ENCODE assay signal across 29 cellular contexts in the genomic region with DNA sequence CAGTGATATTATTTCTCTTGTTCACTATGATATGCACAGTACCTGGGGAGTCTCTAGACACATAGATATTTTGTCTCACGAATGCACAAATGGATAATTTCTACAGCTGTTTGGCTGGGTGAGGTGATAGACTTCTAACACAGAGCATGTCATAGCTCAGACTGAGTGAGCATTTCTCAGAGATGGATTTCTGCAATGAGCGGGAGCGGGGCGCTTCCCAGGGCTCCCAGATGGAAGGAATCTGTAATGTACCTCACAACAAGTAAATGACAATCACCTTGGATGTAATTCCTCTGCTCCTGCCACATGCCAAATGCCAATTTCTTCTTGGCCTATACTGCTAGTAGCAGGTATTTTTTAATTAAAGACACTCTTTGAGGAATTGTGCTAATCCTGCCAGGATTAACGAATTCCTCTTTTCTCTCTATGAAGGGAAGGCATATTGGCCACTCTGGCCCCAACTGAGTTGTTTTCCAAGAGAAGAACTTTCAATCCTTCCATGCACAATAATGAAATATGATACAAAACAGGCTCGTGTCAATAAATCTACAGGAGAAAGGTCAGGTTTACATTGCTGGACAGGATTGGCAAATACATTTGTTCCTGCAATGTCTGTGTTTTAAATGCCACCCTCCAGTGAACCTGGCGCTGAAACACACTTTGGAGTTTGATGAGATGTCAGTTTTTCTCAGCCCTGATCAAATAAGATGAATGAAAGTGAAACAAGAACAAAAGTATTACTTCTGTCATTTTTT.
"Had no signal": no experiment of that assay in that cellular context is flagged by ENCODE, and none has a peak within 500 bp of the region (broad histone marks: within the 10 kb centered on the region; RNA-seq: fewer than 3 reads in every experiment).

No MANE protein-coding gene starts in this region.

- H3K4me2 ChIP-seq: smooth muscle cell had no signal

- H3K27me3 ChIP-seq: neutrophil, ovary, spleen, suprapubic skin, testis, tibial artery, transverse colon, upper lobe of right lung, uterus had no signal

- H3K4me3 ChIP-seq: ovary, psoas muscle, skin epidermis, smooth muscle cell, spleen, suprapubic skin, testis, tibial artery, transverse colon, upper lobe of right lung, uterus had no signal

- H3K9me3 ChIP-seq: neutrophil, ovary, psoas muscle, suprapubic skin, testis, tibial artery, transverse colon, upper lobe of right lung, uterus had no signal

- H3K79me2 ChIP-seq: parathyroid adenoma had no signal

- H3K36me3 ChIP-seq: neutrophil, ovary, spleen, suprapubic skin, tibial artery, transverse colon, upper lobe of right lung, uterus had no signal

- H2AFZ ChIP-seq: parathyroid adenoma had no signal

- H3K9ac ChIP-seq: parathyroid adenoma had no signal

- ATAC-seq: naive thymus-derived CD4-positive, alpha-beta T cell; natural killer cell; psoas muscle; right cardiac atrium; sciatic nerve; stimulated activated memory B cell treated with anti-CD40 and anti-IgM and Interleukin-4, amounts not matched to agents 10 μg/mL and 1 μg/mL and 100 μg/mL, for 72 hours; stimulated activated naive CD8-positive, alpha-beta T cell treated with anti-CD3 and anti-CD28 coated beads, Interleukin-15, amount 100 ng/mL, for 72 hours; stimulated activated naive CD8-positive, alpha-beta T cell treated with anti-CD3 and anti-CD28 coated beads, Interleukin-15, Interleukin-2, amounts not matched to agents 100 U/mL and 50 U/mL, for 24 hours; upper lobe of right lung had no signal

- DNase-seq: naive thymus-derived CD4-positive, alpha-beta T cell; natural killer cell; nucleus accumbens; ovary; posterior cingulate gyrus; psoas muscle; right cardiac atrium; spleen; stimulated activated CD4-positive, alpha-beta T cell treated with anti-CD3 and anti-CD28 coated beads, Interleukin-12 subunit alpha, Interleukin-12 subunit beta, amount 100 ng/mL, for 4 hours; stimulated activated CD4-positive, alpha-beta T cell treated with anti-CD3 and anti-CD28 coated beads, Interleukin-1b, Interleukin-23, amount 100 ng/mL, for 48 hours; stimulated activated CD4-positive, alpha-beta T cell treated with anti-CD3 and anti-CD28 coated beads, Interleukin-4, amount 100 ng/mL, for 1 hour; stimulated activated CD4-positive, alpha-beta T cell treated with anti-CD3 and anti-CD28 coated beads, Interleukin-4, amount 100 ng/mL, for 4 hours; stimulated activated CD8-positive, alpha-beta memory T cell treated with anti-CD3 and anti-CD28 coated beads, Interleukin-4, amount 100 ng/mL, for 48 hours; stimulated activated naive CD4-positive, alpha-beta T cell; stimulated activated naive CD8-positive, alpha-beta T cell treated with anti-CD3 and anti-CD28 coated beads, Interleukin-15, amount 100 ng/mL, for 72 hours; stimulated activated naive CD8-positive, alpha-beta T cell treated with anti-CD3 and anti-CD28 coated beads, Interleukin-15, Interleukin-2, amounts not matched to agents 100 U/mL and 50 U/mL, for 24 hours; substantia nigra; testis; tibial artery; transverse colon; upper lobe of right lung; uterus had no signal

- H3K27ac ChIP-seq: neutrophil, ovary, parathyroid adenoma, psoas muscle, skin epidermis, spleen, suprapubic skin, testis, tibial artery, transverse colon, upper lobe of right lung, uterus had no signal
